9 cellular contexts compared by ENCODE assay signal in the genomic region with DNA sequence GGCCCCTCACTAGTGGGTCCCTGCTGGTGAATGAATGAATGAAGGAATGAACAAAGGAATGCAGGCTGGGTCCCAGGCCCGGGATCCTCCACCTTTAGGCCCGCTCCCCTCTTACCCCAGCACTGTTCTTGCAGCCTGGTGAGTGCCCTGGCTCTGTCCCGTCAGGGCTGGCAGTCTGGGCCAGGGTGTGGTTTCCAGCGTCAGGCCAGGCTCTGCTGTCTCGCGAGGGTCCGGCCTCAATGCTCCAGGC. TPM values are rescaled to one million over a fixed set of nuclear protein-coding genes. Genes with fewer than 3 reads are reported as not detected.
DNase-seq lines count a peak whose midpoint lies in the region; ATAC-seq and TF ChIP-seq lines count a peak whose summit lies in the region.
"Had no signal": no experiment of that assay in that cellular context is flagged by ENCODE, and none has a peak within 500 bp of the region (broad histone marks: within the 10 kb centered on the region; RNA-seq: fewer than 3 reads in every experiment).

No MANE protein-coding gene starts in this region.

- peaks cover 77% of the 10 kb centered on the region for H3K4me1 ChIP-seq in BLaER1

- peaks cover 16% of the 10 kb centered on the region for H3K36me3 ChIP-seq in BLaER1

- ATAC-seq in HG03439 (IDR thresholded peaks at IDR 0.05; ENCODE audit: unreplicated experiment) (peak; percentile 1), natural killer cell (no peak), HG02870 (IDR thresholded peaks at IDR 0.05; ENCODE audit: unreplicated experiment) (no peak), GM21737 (IDR thresholded peaks at IDR 0.05; ENCODE audit: unreplicated experiment) (no peak), HG03135 (IDR thresholded peaks at IDR 0.05; ENCODE audit: unreplicated experiment) (no peak)

- H3K27me3 Mint-ChIP-seq in natural killer cell (ENCODE audit: low read depth in 2 of 2) (peaks cover 0 to 10% of the 10 kb centered on the region in 2 donors), type B pancreatic cell (peaks cover 43% of the 10 kb centered on the region)

- intact Hi-C loops in natural killer cell (cut with micrococcal nuclease): loop anchor here (2.0 to 5.0 kb wide), 3 partner anchors 14 to 315 kb away; partner anchors contain the start of genes IER2, STX10 and TRMT1

- H3K4me1 Mint-ChIP-seq in natural killer cell: peaks cover 18 to 59% of the 10 kb centered on the region in 2 donors
- peaks cover 8% of the 10 kb centered on the region for H3K4me1 Mint-ChIP-seq in type B pancreatic cell (ENCODE audit: unreplicated experiment)

- H3K9me3 Mint-ChIP-seq in natural killer cell (peaks cover 3% of the 10 kb centered on the region in 2 donors), type B pancreatic cell (no peaks in the 10 kb centered on the region)

- H3K27ac ChIP-seq in BLaER1: peak overlapping the region; percentile 98
- H3K27ac ChIP-seq in coronary artery: peak overlapping the region; percentile 85 to 95

- H3K9ac ChIP-seq in BLaER1: peak overlapping the region; percentile 96

- no peak for TF ChIP-seq CTCF in coronary artery (IDR thresholded peaks at IDR 0.05)
- TF ChIP-seq CTCF in natural killer cell (IDR thresholded peaks at IDR 0.05): no peak
- TF ChIP-seq CTCF in type B pancreatic cell (conservative IDR thresholded peaks at IDR 0.05): no peak

- no peaks in the 10 kb centered on the region for H3K36me3 Mint-ChIP-seq in natural killer cell
- no peaks in the 10 kb centered on the region for H3K36me3 Mint-ChIP-seq in type B pancreatic cell

- no peaks in the 10 kb centered on the region for H3K9me3 ChIP-seq in BLaER1

- peak overlapping the region; percentile 55 for H3K4me3 Mint-ChIP-seq in natural killer cell
- no peak overlapping the region for H3K4me3 Mint-ChIP-seq in type B pancreatic cell

- peaks cover 38% of the 10 kb centered on the region for H4K20me1 ChIP-seq in BLaER1

- peak overlapping the region; percentile 89 for H3K4me3 ChIP-seq in BLaER1
- peak overlapping the region; percentile 69 for H3K4me3 ChIP-seq in coronary artery

- H3K4me2 ChIP-seq in BLaER1: peak overlapping the region; percentile 99

- peak overlapping the region in 1 of 2 donors; percentile 69 for H3K27ac Mint-ChIP-seq in natural killer cell
- H3K27ac Mint-ChIP-seq in type B pancreatic cell: no peak overlapping the region

- peaks cover 15% of the 10 kb centered on the region; the same call in 1 of the 2 replicates for H3K27me3 ChIP-seq in BLaER1

- DNase-seq in coronary artery (ENCODE audit: low spot score): no peak
- DNase-seq in natural killer cell: no peak
- DNase-seq in type B pancreatic cell (ENCODE audit: extremely low spot score, unreplicated experiment): no peak
- DNase-seq: NCI-H1417 had no signal

RNA-seq across cellular contexts. Expression of gene LYL1, which starts 0.3 kb away (rescaled TPM):
- total RNA-seq in natural killer cell (1 to 10 TPM; 2.0 to 7.7 (median 6.7) TPM), type B pancreatic cell (ENCODE audit: low replicate concordance) (0.19 TPM in 1 of 2 replicates, not detected in the other)

RNA-seq across cellular contexts. Expression of gene TRMT1, which starts 14.2 kb away (rescaled TPM):
- total RNA-seq in natural killer cell: 10 to 100 TPM; 33.8 to 48.5 (median 42.2) TPM
- 48.1 and 69.7 TPM in 2 replicates for total RNA-seq in type B pancreatic cell (ENCODE audit: low replicate concordance)

RNA-seq across cellular contexts. Expression of gene NACC1, which starts 15.7 kb away (rescaled TPM):
- total RNA-seq in natural killer cell (10 to 100 TPM; 41.2 to 48.7 (median 43.4) TPM), type B pancreatic cell (ENCODE audit: low replicate concordance) (66.8 and 77.9 TPM in 2 replicates)

RNA-seq across cellular contexts. Expression of gene STX10, which starts 47.8 kb away (rescaled TPM):
- total RNA-seq in natural killer cell: 10 to 100 TPM; 39.2 to 46.9 (median 42.0) TPM
- total RNA-seq in type B pancreatic cell (ENCODE audit: low replicate concordance): 45.2 and 46.8 TPM in 2 replicates

RNA-seq across cellular contexts. Expression of gene IER2, which starts 47.9 kb away (rescaled TPM):
- 1,000 to 10,000 TPM in 1 of 3 donors, 100 to 1,000 TPM in 2; 668 to 1,112 (median 949) TPM for total RNA-seq in natural killer cell
- total RNA-seq in type B pancreatic cell (ENCODE audit: low replicate concordance): 103 and 322 TPM in 2 replicates
